ENCODE assay signal across 25 cellular contexts in the genomic region with DNA sequence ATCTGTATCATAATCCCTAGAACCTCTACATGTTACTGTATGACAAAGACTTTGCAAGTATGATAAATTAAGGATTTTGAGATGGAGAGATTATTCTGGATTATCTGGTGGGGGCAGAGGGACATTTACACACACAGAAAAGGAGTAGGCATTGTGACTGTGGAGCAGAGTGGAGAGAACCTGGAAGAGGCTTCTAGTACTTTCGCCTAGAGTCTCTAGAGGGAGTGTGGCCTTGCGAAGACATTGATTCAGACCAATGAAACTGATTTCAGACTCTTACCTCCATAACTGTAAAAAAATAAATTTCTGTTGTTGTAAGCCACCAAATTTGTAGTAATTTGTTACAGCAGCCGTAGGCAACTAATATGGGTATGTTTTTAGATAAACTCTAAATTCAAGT.
"Had no signal": no experiment of that assay in that cellular context is flagged by ENCODE, and none has a peak within 500 bp of the region (broad histone marks: within the 10 kb centered on the region; RNA-seq: fewer than 3 reads in every experiment).

No MANE protein-coding gene starts in this region.

- H3K4me3 Mint-ChIP-seq: activated B cell treated with CpG ODN at 0.5 μM for 24 hours; activated CD8-positive, alpha-beta memory T cell treated with anti-CD3 and anti-CD28 coated beads, Interleukin-2, amount 10 ng/mL, durations not matched to agents 7 days and 5 days; activated CD8-positive, alpha-beta T cell treated with anti-CD3 and anti-CD28 coated beads, Interleukin-2, amount 10 ng/mL, durations not matched to agents 7 days and 5 days had no signal

- H3K9me3 Mint-ChIP-seq: activated B cell treated with CpG ODN at 0.5 μM for 24 hours had no signal

- H3K4me3 ChIP-seq: gastrocnemius medialis, left ventricle myocardium inferior, lung, pancreas, prostate gland, skin epidermis, thoracic aorta had no signal

- H3K36me3 ChIP-seq: brain microvascular endothelial cell, gastrocnemius medialis, pancreas, prostate gland, thoracic aorta had no signal

- H3K27me3 Mint-ChIP-seq: activated B cell treated with CpG ODN at 0.5 μM for 24 hours; activated CD8-positive, alpha-beta memory T cell treated with anti-CD3 and anti-CD28 coated beads, Interleukin-2, amount 10 ng/mL, durations not matched to agents 7 days and 5 days had no signal

- DNase-seq: activated B cell treated with CpG ODN at 0.5 μM for 24 hours; activated CD8-positive, alpha-beta memory T cell treated with anti-CD3 and anti-CD28 coated beads, Interleukin-2, amount 10 ng/mL, durations not matched to agents 7 days and 5 days; activated CD8-positive, alpha-beta T cell treated with anti-CD3 and anti-CD28 coated beads, Interleukin-2, amount 10 ng/mL, durations not matched to agents 7 days and 5 days; activated gamma-delta T cell; activated naive CD4-positive, alpha-beta T cell treated with anti-CD3 and anti-CD28 coated beads, Interleukin-2, amount 50 U/mL, for 16 hours; amniotic stem cell; brain microvascular endothelial cell; gastrocnemius medialis; glutamatergic neuron; islet precursor cell; left ventricle myocardium inferior; nucleus accumbens; pancreas; retina; stimulated activated CD4-positive, alpha-beta T cell treated with anti-CD3 and anti-CD28 coated beads, Interleukin-12 subunit alpha, Interleukin-12 subunit beta, amount 100 ng/mL, for 4 hours; stimulated activated CD4-positive, alpha-beta T cell treated with anti-CD3 and anti-CD28 coated beads, Interleukin-4, amount 100 ng/mL, for 1 hour; stimulated activated naive CD8-positive, alpha-beta T cell treated with anti-CD3 and anti-CD28 coated beads, Interleukin-15, Interleukin-2, amounts not matched to agents 100 U/mL and 50 U/mL, for 24 hours; T-helper 2 cell; trophoblast cell had no signal

- H3K27me3 ChIP-seq: brain microvascular endothelial cell, gastrocnemius medialis, pancreas had no signal

- H3K27ac Mint-ChIP-seq: activated B cell treated with CpG ODN at 0.5 μM for 24 hours; activated CD8-positive, alpha-beta memory T cell treated with anti-CD3 and anti-CD28 coated beads, Interleukin-2, amount 10 ng/mL, durations not matched to agents 7 days and 5 days; activated CD8-positive, alpha-beta T cell treated with anti-CD3 and anti-CD28 coated beads, Interleukin-2, amount 10 ng/mL, durations not matched to agents 7 days and 5 days had no signal

- H3K9me3 ChIP-seq: gastrocnemius medialis, left ventricle myocardium inferior, pancreas, prostate gland, thoracic aorta had no signal

- H3K4me1 ChIP-seq: pancreas, prostate gland had no signal

- H3K27ac ChIP-seq: brain microvascular endothelial cell, epithelial cell of prostate, gastrocnemius medialis, left ventricle myocardium inferior, pancreas, prostate gland, skin epidermis, thoracic aorta had no signal

- ATAC-seq: activated CD8-positive, alpha-beta memory T cell treated with anti-CD3 and anti-CD28 coated beads, Interleukin-2, amount 10 ng/mL, durations not matched to agents 7 days and 5 days; activated CD8-positive, alpha-beta T cell treated with anti-CD3 and anti-CD28 coated beads, Interleukin-2, amount 10 ng/mL, durations not matched to agents 7 days and 5 days; gastrocnemius medialis; pancreas; sciatic nerve; stimulated activated naive CD8-positive, alpha-beta T cell treated with anti-CD3 and anti-CD28 coated beads, Interleukin-15, Interleukin-2, amounts not matched to agents 100 U/mL and 50 U/mL, for 24 hours had no signal
